In the genomic region with DNA sequence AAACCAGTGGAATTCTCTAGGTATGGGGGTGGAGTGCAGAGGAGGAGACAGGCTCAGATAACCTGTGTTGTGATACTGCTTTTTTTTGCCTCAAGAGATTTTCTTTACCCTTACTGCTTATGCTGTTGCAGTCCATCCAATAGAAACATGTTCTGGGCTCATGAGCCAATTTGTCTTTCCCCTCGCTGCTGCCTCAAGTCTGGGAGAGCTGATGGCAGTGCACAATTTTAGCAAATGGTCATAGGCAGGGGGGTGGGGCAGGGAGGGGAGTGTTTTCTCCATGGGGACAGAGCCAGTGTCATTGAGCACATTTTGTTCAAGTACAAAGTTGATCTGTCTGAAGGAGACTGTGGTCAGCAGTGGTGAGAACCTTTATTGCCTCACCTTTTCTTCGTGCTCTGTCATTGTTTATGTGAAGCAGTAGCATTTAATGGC, we compare ENCODE assay signal across 10 cellular contexts.
DNase-seq lines count a peak whose midpoint lies in the region; ATAC-seq and TF ChIP-seq lines count a peak whose summit lies in the region.
"Had no signal": no experiment of that assay in that cellular context is flagged by ENCODE, and none has a peak within 500 bp of the region (broad histone marks: within the 10 kb centered on the region; RNA-seq: fewer than 3 reads in every experiment).

No MANE protein-coding gene starts in this region.

- no peak for ATAC-seq in HG03175 (IDR thresholded peaks at IDR 0.05; ENCODE audit: unreplicated experiment)

- 43 to 88% (median 57%) methylated on average over 2 of the region's 2 CpGs for WGBS in adipose tissue, 3 donors

- H3K4me1 ChIP-seq in HEK293 (ENCODE audit: control insufficient read depth, insufficient read depth, low read length) (peaks cover 9% of the 10 kb centered on the region), skeletal muscle satellite cell (ENCODE audit: control insufficient read depth, insufficient read depth, low read length) (peaks cover 71% of the 10 kb centered on the region)

- peak overlapping the region; percentile 35 for H3K4me2 ChIP-seq in skeletal muscle satellite cell (ENCODE audit: low read length)

- no peaks in the 10 kb centered on the region for H3K36me3 ChIP-seq in HEK293 (ENCODE audit: control insufficient read depth in 2 of 2, insufficient read depth in 1 of 2, low read length in 2 of 2)
- H3K36me3 ChIP-seq in skeletal muscle satellite cell (ENCODE audit: insufficient read depth, low read length): no peaks in the 10 kb centered on the region
- no peaks in the 10 kb centered on the region for H3K36me3 ChIP-seq in WERI-Rb-1

- POLR2A ChIA-PET in HEK293 (lab: Yijun Ruan, JAX): no interaction called here

- H3K9me3 ChIP-seq in HEK293 (ENCODE audit: control insufficient read depth, insufficient read depth, low read depth, low read length) (no peaks in the 10 kb centered on the region), skeletal muscle satellite cell (replicated peaks; ENCODE audit: low read length) (no peaks in the 10 kb centered on the region), WERI-Rb-1 (ENCODE audit: severe bottlenecking) (no peaks in the 10 kb centered on the region)

- H3K4me3 ChIP-seq in HEK293 (ENCODE audit: low read depth, low read length): no peak overlapping the region
- no peak overlapping the region for H3K4me3 ChIP-seq in skeletal muscle satellite cell (ENCODE audit: low read length)
- H3K4me3 ChIP-seq in WERI-Rb-1 (ENCODE audit: low read depth, low read length): no peak overlapping the region

- H3K9ac ChIP-seq in skeletal muscle satellite cell (ENCODE audit: low read depth, low read length): peak overlapping the region; percentile 9

- no peaks in the 10 kb centered on the region for H3K27me3 ChIP-seq in skeletal muscle satellite cell (ENCODE audit: control insufficient read depth, insufficient read depth, low read length)
- no peaks in the 10 kb centered on the region for H3K27me3 ChIP-seq in WERI-Rb-1 (ENCODE audit: insufficient read depth, low read depth, severe bottlenecking)

- H3K27ac ChIP-seq in HEK293 (ENCODE audit: extremely low read depth, low read depth, low read length) (no peak overlapping the region), adipose tissue (ENCODE audit: low read depth, low read length) (peak overlapping the region; percentile 1), WERI-Rb-1 (no peak overlapping the region)

- CTCF ChIA-PET in HEK293 (lab: Yijun Ruan, JAX): interaction anchor here (0.6 kb wide), 1 partner anchor 332 kb away, joined by 4 read pairs; no protein-coding TSS in a partner anchor

- DNase-seq in iPS-NIHi11 (ENCODE audit: low spot score) (peak; percentile 7), WERI-Rb-1 (no peak), ecto neural progenitor cell (ENCODE audit: low spot score) (no peak), NCI-H2029 treated with DMSO at 0.1 percent for 48 hours (lab: John Stamatoyannopoulos, UW) (no peak)
- DNase-seq: NCI-H345, retina had no signal

- TF ChIP-seq CTCF in HEK293 (tag by site-specific recombination; IDR thresholded peaks at IDR 0.05) (no peak), WERI-Rb-1 (IDR thresholded peaks at IDR 0.05; ENCODE audit: low read depth, low read length) (no peak)

TF ChIP-seq in HEK293, 187 proteins besides CTCF, POLR2A, EP300 and RAD21:
- TF ChIP-seq ZFHX2 (tag by site-specific recombination; conservative IDR thresholded peaks at IDR 0.05) (peak; percentile 26; the same call in 1 of the 2 replicates), ZNF521 (tag by site-specific recombination; IDR thresholded peaks at IDR 0.05) (no peak)
